Comparison of ENCODE assay signal across 14 cellular contexts in the genomic region with DNA sequence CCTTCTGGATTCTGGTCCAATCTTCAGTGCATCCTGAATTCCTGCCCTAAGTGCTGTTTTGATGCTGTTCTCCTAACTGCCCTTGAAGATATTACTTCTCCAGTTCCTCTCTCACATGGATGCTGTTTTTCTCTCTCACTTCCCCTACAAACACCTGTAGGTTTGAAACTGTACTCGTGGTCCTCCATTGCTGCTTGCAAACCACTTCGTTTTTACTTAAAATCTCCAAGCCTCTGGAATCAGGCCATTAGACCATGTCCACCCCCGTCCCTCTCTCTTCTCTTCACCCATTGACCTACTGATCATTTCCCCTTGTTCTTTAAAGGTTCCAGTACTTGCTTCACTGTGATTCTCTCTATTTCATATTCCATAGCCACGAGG.
A peak's percentile ranks its signal among the peaks of the same experiment; 100 is the strongest.
DNase-seq lines count a peak whose midpoint lies in the region; ATAC-seq and TF ChIP-seq lines count a peak whose summit lies in the region.
"Had no signal": no experiment of that assay in that cellular context is flagged by ENCODE, and none has a peak within 500 bp of the region (broad histone marks: within the 10 kb centered on the region; RNA-seq: fewer than 3 reads in every experiment).

No MANE protein-coding gene starts in this region.

- H3K27me3 ChIP-seq in CD8-positive, alpha-beta memory T cell (ENCODE audit: insufficient read depth, low read length, poor library complexity, severe bottlenecking): no peaks in the 10 kb centered on the region
- no peaks in the 10 kb centered on the region for H3K27me3 ChIP-seq in upper lobe of left lung
- H3K27me3 ChIP-seq: colonic mucosa, neural progenitor cell had no signal

- no peaks in the 10 kb centered on the region for H3K4me1 ChIP-seq in CD8-positive, alpha-beta memory T cell (ENCODE audit: insufficient read depth, low read length)
- H3K4me1 ChIP-seq in upper lobe of left lung: no peaks in the 10 kb centered on the region
- H3K4me1 ChIP-seq: colonic mucosa had no signal

- H3K27ac Mint-ChIP-seq in CD8-positive, alpha-beta memory T cell: peak overlapping the region in 4 of 8 donors; percentile 2 to 52 (median 26)
- H3K27ac Mint-ChIP-seq: activated CD4-positive, alpha-beta T cell treated with anti-CD3 and anti-CD28 coated beads for 36 hours; activated naive CD4-positive, alpha-beta T cell treated with anti-CD3 and anti-CD28 coated beads, Interleukin-2, amount 50 U/mL, for 24 hours; neural progenitor cell had no signal

- H3K4me3 ChIP-seq in CD8-positive, alpha-beta memory T cell (ENCODE audit: low read length): no peak overlapping the region
- H3K4me3 ChIP-seq in upper lobe of left lung: no peak overlapping the region
- H3K4me3 ChIP-seq: colonic mucosa, neural progenitor cell had no signal

- H3K4me1 Mint-ChIP-seq in CD8-positive, alpha-beta memory T cell: peaks cover 16 to 40% (median 37%) of the 10 kb centered on the region in 3 donors
- H3K4me1 Mint-ChIP-seq: activated naive CD4-positive, alpha-beta T cell treated with anti-CD3 and anti-CD28 coated beads, Interleukin-2, amount 50 U/mL, for 24 hours had no signal

- peaks cover 0 to 2% (median 0%) of the 10 kb centered on the region in 5 donors for H3K9me3 Mint-ChIP-seq in CD8-positive, alpha-beta memory T cell

- WGBS in upper lobe of left lung, 2 donors: 68 to 77% methylated on average over 4 of the region's 4 CpGs

- H3K27ac ChIP-seq in CD8-positive, alpha-beta memory T cell (ENCODE audit: low read depth, low read length): no peak overlapping the region
- no peak overlapping the region for H3K27ac ChIP-seq in upper lobe of left lung
- H3K27ac ChIP-seq: colonic mucosa, neural progenitor cell had no signal

- no peaks in the 10 kb centered on the region for H3K9me3 ChIP-seq in CD8-positive, alpha-beta memory T cell (ENCODE audit: low read length)
- no peaks in the 10 kb centered on the region for H3K9me3 ChIP-seq in upper lobe of left lung
- H3K9me3 ChIP-seq: colonic mucosa had no signal

- H3K36me3 Mint-ChIP-seq in CD8-positive, alpha-beta memory T cell: no peaks in the 10 kb centered on the region
- H3K36me3 Mint-ChIP-seq: activated naive CD4-positive, alpha-beta T cell treated with anti-CD3 and anti-CD28 coated beads, Interleukin-2, amount 50 U/mL, for 24 hours; neural progenitor cell had no signal

- CTCF ChIA-PET in CD8-positive, alpha-beta memory T cell (lab: Charles Lee): no interaction called here

- no peak for TF ChIP-seq EP300 in upper lobe of left lung (IDR thresholded peaks at IDR 0.05)

- peak; percentile 39 for ATAC-seq in GM19023 (IDR thresholded peaks at IDR 0.05; ENCODE audit: unreplicated experiment)
- ATAC-seq in HG02571 (IDR thresholded peaks at IDR 0.05; ENCODE audit: unreplicated experiment): peak; percentile 29
- peak; percentile 33 for ATAC-seq in HG03196 (IDR thresholded peaks at IDR 0.05; ENCODE audit: unreplicated experiment)
- ATAC-seq in upper lobe of left lung (ENCODE audit: low FRiP score in 2 of 2): no peak

- TF ChIP-seq CTCF in upper lobe of left lung (IDR thresholded peaks at IDR 0.05): no peak

- no peak for DNase-seq in CD8-positive, alpha-beta memory T cell
- DNase-seq in upper lobe of left lung: no peak
- no peak for DNase-seq in globus pallidus (ENCODE audit: low spot score)
- DNase-seq in NCI-H187 (lab: John Stamatoyannopoulos, UW): no peak
- DNase-seq in SKM-1 (lab: John Stamatoyannopoulos, UW; ENCODE audit: unreplicated experiment): no peak
- DNase-seq: colonic mucosa, NCI-H345, SHP77 had no signal

- H3K4me3 Mint-ChIP-seq in CD8-positive, alpha-beta memory T cell: peak overlapping the region in 5 of 7 donors; percentile 6 to 42 (median 38)
- H3K4me3 Mint-ChIP-seq: activated CD4-positive, alpha-beta T cell treated with anti-CD3 and anti-CD28 coated beads for 36 hours; activated naive CD4-positive, alpha-beta T cell treated with anti-CD3 and anti-CD28 coated beads, Interleukin-2, amount 50 U/mL, for 24 hours; neural progenitor cell had no signal

- no peaks in the 10 kb centered on the region for H3K36me3 ChIP-seq in CD8-positive, alpha-beta memory T cell (ENCODE audit: insufficient read depth, low read length)
- no peaks in the 10 kb centered on the region for H3K36me3 ChIP-seq in upper lobe of left lung
- H3K36me3 ChIP-seq: colonic mucosa, neural progenitor cell had no signal

- POLR2A ChIA-PET in CD8-positive, alpha-beta memory T cell (lab: Charles Lee): no interaction called here

- no peak for TF ChIP-seq POLR2A in upper lobe of left lung (IDR thresholded peaks at IDR 0.05)

- no peaks in the 10 kb centered on the region for H3K27me3 Mint-ChIP-seq in CD8-positive, alpha-beta memory T cell
- H3K27me3 Mint-ChIP-seq: activated CD4-positive, alpha-beta T cell treated with anti-CD3 and anti-CD28 coated beads for 36 hours; activated naive CD4-positive, alpha-beta T cell treated with anti-CD3 and anti-CD28 coated beads, Interleukin-2, amount 50 U/mL, for 24 hours had no signal

Comparison
In these comparisons a context has a peak if more than half of its experiments do, and no peak if none do; other contexts are left out.
1. ATAC-seq: peak in GM19023 (single experiment), HG02571 (single experiment) and HG03196 (single experiment); none in upper lobe of left lung (0 of 2).